2 cellular contexts compared by ENCODE assay signal in the genomic region with DNA sequence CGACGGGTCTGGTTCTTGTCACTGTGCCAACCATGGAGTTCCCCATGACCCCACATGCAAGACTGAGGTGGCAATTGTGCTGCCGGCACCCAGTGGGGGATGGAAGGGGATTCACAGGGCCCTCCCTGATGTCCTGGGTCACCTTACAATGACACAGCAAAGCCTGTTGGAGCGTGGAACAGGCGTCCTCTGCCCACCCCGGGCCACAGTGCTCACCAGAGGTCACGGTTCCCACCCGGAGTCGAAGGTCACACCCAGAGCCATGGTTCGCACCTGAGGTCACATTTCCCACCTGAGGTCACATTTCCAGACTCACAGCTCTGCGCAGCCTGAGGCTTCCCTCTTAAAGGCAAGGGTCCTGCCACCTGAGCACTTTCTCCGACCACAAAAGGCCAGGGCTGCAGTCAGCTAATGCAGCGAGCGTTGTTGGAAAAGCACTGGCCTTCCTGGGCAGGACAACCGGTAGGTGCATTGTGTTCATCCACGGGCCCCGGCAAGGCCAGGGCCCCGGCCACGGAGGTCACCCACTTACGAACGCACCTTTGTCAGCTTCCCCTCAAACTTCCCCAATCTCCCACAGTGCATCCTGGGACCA.
TF ChIP-seq lines count a peak whose summit lies in the region.

No MANE protein-coding gene starts in this region.

TF ChIP-seq in HepG2, 621 proteins besides CTCF, POLR2A, EP300 and RAD21:
- TF ChIP-seq PAWR (CRISPR knock-in tag; IDR thresholded peaks at IDR 0.05; ENCODE audit: borderline replicate concordance) (no peak), ZNF552 (CRISPR knock-in tag; IDR thresholded peaks at IDR 0.05; ENCODE audit: borderline replicate concordance) (no peak), POLR2AphosphoS2 (IDR thresholded peaks at IDR 0.05; ENCODE audit: low read depth, low read length) (no peak), PBX2 (CRISPR knock-in tag; IDR thresholded peaks at IDR 0.05) (no peak), ZBTB20 (CRISPR knock-in tag; IDR thresholded peaks at IDR 0.05; ENCODE audit: borderline replicate concordance, low read depth) (no peak), RORA (CRISPR knock-in tag; IDR thresholded peaks at IDR 0.05) (no peak), ZSCAN29 (CRISPR knock-in tag; conservative IDR thresholded peaks at IDR 0.05) (no peak), ZBTB4 (CRISPR knock-in tag; IDR thresholded peaks at IDR 0.05; ENCODE audit: borderline replicate concordance) (no peak), ZBTB43 (CRISPR knock-in tag; conservative IDR thresholded peaks at IDR 0.05) (no peak), CHD4 (IDR thresholded peaks at IDR 0.05; ENCODE audit: borderline replicate concordance, low read length) (no peak), KDM2A (CRISPR knock-in tag; IDR thresholded peaks at IDR 0.05; ENCODE audit: borderline replicate concordance, low read depth) (no peak), MED8 (CRISPR knock-in tag; IDR thresholded peaks at IDR 0.05; ENCODE audit: insufficient replicate concordance) (no peak), ZSCAN21 (CRISPR knock-in tag; IDR thresholded peaks at IDR 0.05; ENCODE audit: borderline replicate concordance) (no peak), STAT5B (CRISPR knock-in tag; IDR thresholded peaks at IDR 0.05) (no peak), ZNF484 (CRISPR knock-in tag; IDR thresholded peaks at IDR 0.05; ENCODE audit: borderline replicate concordance, low read depth) (no peak), ZNF883 (CRISPR knock-in tag; IDR thresholded peaks at IDR 0.05; ENCODE audit: not compliant biosample characterization) (no peak), ELK4 (CRISPR knock-in tag; IDR thresholded peaks at IDR 0.05; ENCODE audit: borderline replicate concordance) (no peak), ARID3A (IDR thresholded peaks at IDR 0.05; ENCODE audit: low read depth, low read length) (no peak), TBL1XR1 (IDR thresholded peaks at IDR 0.05; ENCODE audit: borderline replicate concordance, low read length, partially characterized antibody) (no peak)
- TF ChIP-seq, protein P1, sequence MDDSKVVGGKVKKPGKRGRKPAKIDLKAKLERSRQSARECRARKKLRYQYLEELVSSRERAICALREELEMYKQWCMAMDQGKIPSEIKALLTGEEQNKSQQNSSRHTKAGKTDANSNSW (CRISPR knock-in tag; IDR thresholded peaks at IDR 0.05; ENCODE audit: borderline replicate concordance) = no peak

TF ChIP-seq in GM12878, 131 proteins besides CTCF, POLR2A, EP300 and RAD21:
- TF ChIP-seq NR2F1 (conservative IDR thresholded peaks at IDR 0.05) (0 out of 2 replicates have a peak, but pooled peaks have one; percentile 20), ZNF24 (IDR thresholded peaks at IDR 0.05) (no peak), ZNF687 (IDR thresholded peaks at IDR 0.05) (no peak), MYC (IDR thresholded peaks at IDR 0.05; ENCODE audit: insufficient read depth, insufficient read length, insufficient replicate concordance, low read length, severe bottlenecking) (no peak)
